Comparison of ENCODE assay signal across 8 cellular contexts in genomic region chrX:131068945-131069719, GRCh38. TPM values are rescaled to one million over a fixed set of nuclear protein-coding genes. Genes with fewer than 3 reads are reported as not detected.
DNase-seq lines count a peak whose midpoint lies in the region; ATAC-seq, FAIRE-seq and TF ChIP-seq lines count a peak whose summit lies in the region.

No MANE protein-coding gene starts in this region.

- peak; percentile 28 for DNase-seq in activated naive CD4-positive, alpha-beta T cell treated with anti-CD3 and anti-CD28 coated beads for 36 hours
- no peak for DNase-seq in activated naive CD4-positive, alpha-beta T cell treated with anti-CD3 and anti-CD28 coated beads, Interleukin-2, amount 10 ng/mL, durations not matched to agents 7 days and 5 days
- DNase-seq in GM12878 (ENCODE audit: low read depth, low spot score) (no peak), myocyte (ENCODE audit: low read depth) (peak; percentile 23), SW480 (ENCODE audit: low spot score) (no peak), T-helper 17 cell (no peak), SIG-M5 (lab: John Stamatoyannopoulos, UW) (no peak)

- CTCF ChIA-PET in activated naive CD4-positive, alpha-beta T cell treated with anti-CD3 and anti-CD28 coated beads for 36 hours (lab: Charles Lee), result interaction anchor here (0.6 to 1.3 kb wide), 4 partner anchors 18 to 328 kb away, joined by 3 to 4 read pairs (median 3); no protein-coding TSS in a partner anchor
- CTCF ChIA-PET in activated naive CD4-positive, alpha-beta T cell treated with anti-CD3 and anti-CD28 coated beads, Interleukin-2, amount 10 ng/mL, durations not matched to agents 7 days and 5 days (lab: Charles Lee), result interaction anchor here (0.8 kb wide), 1 partner anchor 608 kb away, joined by 3 read pairs; no protein-coding TSS in a partner anchor
- CTCF ChIA-PET in GM12878 (lab: Yijun Ruan, JAX), result interaction anchor here (1.0 kb wide), 1 partner anchor 9 kb away, joined by 4 read pairs; no protein-coding TSS in a partner anchor

- no peaks in the 10 kb centered on the region for H3K79me2 ChIP-seq in GM12878 (ENCODE audit: control insufficient read depth, insufficient read depth, low read length)

- peaks cover 2 to 3% of the 10 kb centered on the region in 2 experiments; a peak in 1 of 4 replicates for H3K27me3 ChIP-seq in GM12878 (replicated peaks in 1 of 2; ENCODE audit: control insufficient read depth in 2 of 2, insufficient read depth in 2 of 2, low read length in 1 of 2)

- 23% methylated on average over 26 of the region's 26 CpGs for WGBS in GM12878 (ENCODE audit: insufficient coverage, insufficient replicate concordance, low lambda C conversion rate, missing lambda C conversion rate)

- H3K9ac ChIP-seq in GM12878 (ENCODE audit: control insufficient read depth, insufficient read depth, low read length), result no peak overlapping the region

- H3K4me3 ChIP-seq in GM12878, result no peak overlapping the region

- TF ChIP-seq POLR2A in GM12878 (IDR thresholded peaks at IDR 0.05; ENCODE audit: low read depth, low read length), result no peak

- RAD21 ChIA-PET in GM12878 (lab: Charles Lee; ENCODE audit: unreplicated experiment), result no interaction called here

- no peak overlapping the region for H3K4me3 Mint-ChIP-seq in activated naive CD4-positive, alpha-beta T cell treated with anti-CD3 and anti-CD28 coated beads for 36 hours
- no peak overlapping the region for H3K4me3 Mint-ChIP-seq in activated naive CD4-positive, alpha-beta T cell treated with anti-CD3 and anti-CD28 coated beads, Interleukin-2, amount 10 ng/mL, durations not matched to agents 7 days and 5 days
- no peak overlapping the region for H3K4me3 Mint-ChIP-seq in T-helper 17 cell

- H4K20me1 ChIP-seq in GM12878 (ENCODE audit: control insufficient read depth, insufficient read depth), result no peaks in the 10 kb centered on the region

- no peak for FAIRE-seq in GM12878 (lab: Jason Lieb, UNC)

- no peak overlapping the region for H3K4me2 ChIP-seq in GM12878 (ENCODE audit: control insufficient read depth, insufficient read depth)

- no peak for TF ChIP-seq EP300 in GM12878 (IDR thresholded peaks at IDR 0.05; ENCODE audit: borderline replicate concordance in 1 of 2, control insufficient read depth in 1 of 2, low read depth in 2 of 2, low read length in 2 of 2)

- H3K4me1 Mint-ChIP-seq in activated naive CD4-positive, alpha-beta T cell treated with anti-CD3 and anti-CD28 coated beads for 36 hours (ENCODE audit: low read depth), result peaks cover 2% of the 10 kb centered on the region
- H3K4me1 Mint-ChIP-seq in activated naive CD4-positive, alpha-beta T cell treated with anti-CD3 and anti-CD28 coated beads, Interleukin-2, amount 10 ng/mL, durations not matched to agents 7 days and 5 days, result no peaks in the 10 kb centered on the region
- peaks cover 2% of the 10 kb centered on the region for H3K4me1 Mint-ChIP-seq in T-helper 17 cell

- H2AFZ ChIP-seq in GM12878 (ENCODE audit: control insufficient read depth, low read depth, low read length), result no peak overlapping the region

- in situ Hi-C loops in GM12878 (cut with MboI), result no loop called here

- no peaks in the 10 kb centered on the region for H3K9me3 Mint-ChIP-seq in activated naive CD4-positive, alpha-beta T cell treated with anti-CD3 and anti-CD28 coated beads for 36 hours
- H3K9me3 Mint-ChIP-seq in activated naive CD4-positive, alpha-beta T cell treated with anti-CD3 and anti-CD28 coated beads, Interleukin-2, amount 10 ng/mL, durations not matched to agents 7 days and 5 days, result no peaks in the 10 kb centered on the region

- no peaks in the 10 kb centered on the region for H3K4me1 ChIP-seq in GM12878 (ENCODE audit: control insufficient read depth, insufficient read depth, low read length)

- H3K36me3 ChIP-seq in GM12878 (ENCODE audit: control insufficient read depth in 2 of 2, insufficient read depth in 2 of 2, low read length in 1 of 2), result no peaks in the 10 kb centered on the region

- intact Hi-C loops in activated naive CD4-positive, alpha-beta T cell treated with anti-CD3 and anti-CD28 coated beads for 36 hours (cut with micrococcal nuclease), result loop anchor here (1.0 to 10.0 kb wide), 2 partner anchors 564 to 606 kb away; no protein-coding TSS in a partner anchor
- intact Hi-C loops in GM12878 (cut with micrococcal nuclease; ENCODE audit: unreplicated experiment), result no loop called here

- TF ChIP-seq CTCF in GM12878 (IDR thresholded peaks at IDR 0.05 in 2 of 3, conservative IDR thresholded peaks at IDR 0.05 in 1 of 3; ENCODE audit: control insufficient read depth in 2 of 3, extremely low read depth in 1 of 3, insufficient read depth in 1 of 3, low read depth in 3 of 3, low read length in 3 of 3), result peak in 2 of 3 experiments; percentile 13 to 18; a peak in 1 of 6 replicates

- ATAC-seq in HG03565 (IDR thresholded peaks at IDR 0.05; ENCODE audit: unreplicated experiment), result peak; percentile 56
- ATAC-seq in GM12878, result peak; percentile 49; the same call in 2 of the 3 replicates
- no peak for ATAC-seq in T-helper 17 cell

- POLR2A ChIA-PET in GM12878 (lab: Charles Lee), result no interaction called here

- no peak overlapping the region for H3K27ac ChIP-seq in GM12878 (ENCODE audit: control insufficient read depth, insufficient read depth)

- H3K36me3 Mint-ChIP-seq in activated naive CD4-positive, alpha-beta T cell treated with anti-CD3 and anti-CD28 coated beads for 36 hours (ENCODE audit: low read depth), result no peaks in the 10 kb centered on the region
- no peaks in the 10 kb centered on the region for H3K36me3 Mint-ChIP-seq in activated naive CD4-positive, alpha-beta T cell treated with anti-CD3 and anti-CD28 coated beads, Interleukin-2, amount 10 ng/mL, durations not matched to agents 7 days and 5 days
- H3K36me3 Mint-ChIP-seq in T-helper 17 cell (ENCODE audit: low read depth), result peaks cover 2% of the 10 kb centered on the region

- H3K9me3 ChIP-seq in GM12878 (replicated peaks; ENCODE audit: control insufficient read depth, insufficient read depth, low read length), result no peaks in the 10 kb centered on the region
- H3K9me3 ChIP-seq in T-helper 17 cell (ENCODE audit: control insufficient read depth, low read length, poor library complexity, severe bottlenecking), result no peaks in the 10 kb centered on the region

- TF ChIP-seq RAD21 in GM12878 (IDR thresholded peaks at IDR 0.05; ENCODE audit: insufficient read depth, low read depth, low read length), result no peak; the same call in 1 of the 2 replicates

- no peak overlapping the region for H3K27ac Mint-ChIP-seq in activated naive CD4-positive, alpha-beta T cell treated with anti-CD3 and anti-CD28 coated beads for 36 hours
- H3K27ac Mint-ChIP-seq in activated naive CD4-positive, alpha-beta T cell treated with anti-CD3 and anti-CD28 coated beads, Interleukin-2, amount 10 ng/mL, durations not matched to agents 7 days and 5 days, result no peak overlapping the region
- H3K27ac Mint-ChIP-seq in T-helper 17 cell, result no peak overlapping the region

- H3K27me3 Mint-ChIP-seq in activated naive CD4-positive, alpha-beta T cell treated with anti-CD3 and anti-CD28 coated beads for 36 hours (ENCODE audit: low read depth), result peaks cover 37% of the 10 kb centered on the region
- peaks cover 46% of the 10 kb centered on the region for H3K27me3 Mint-ChIP-seq in activated naive CD4-positive, alpha-beta T cell treated with anti-CD3 and anti-CD28 coated beads, Interleukin-2, amount 10 ng/mL, durations not matched to agents 7 days and 5 days
- peaks cover 33% of the 10 kb centered on the region for H3K27me3 Mint-ChIP-seq in T-helper 17 cell

- SMC1A ChIA-PET in GM12878 (lab: Charles Lee; ENCODE audit: uncharacterized antibody, unreplicated experiment), result interaction anchor here (0.7 to 0.8 kb wide), 2 partner anchors 16 to 91 kb away, joined by 3 read pairs; no protein-coding TSS in a partner anchor

- no TSS peak for BruUV-seq in GM12878 (replicated peaks; lab: Mats Ljungman, UMichigan)

TF ChIP-seq in GM12878, 131 proteins besides CTCF, POLR2A, EP300 and RAD21 (continues in another document):
- TF ChIP-seq IKZF1 (conservative IDR thresholded peaks at IDR 0.05), result no peak

RNA-seq across cellular contexts. Expression of gene ARHGAP36, which starts 11.0 kb away (rescaled TPM):
- total RNA-seq in activated naive CD4-positive, alpha-beta T cell treated with anti-CD3 and anti-CD28 coated beads for 36 hours, result not detected
- total RNA-seq in GM12878 (2013; cell fraction: nucleolus; rRNA removed), result not detected in 2 replicates
- not detected in 2 replicates for total RNA-seq in GM12878 (2014; rRNA removed)
- total RNA-seq in GM12878 (2014; rRNA removed; fragmentation: Illumina TruSeq; extraction: Trizol), result not detected in 2 replicates
- not detected in 2 replicates for total RNA-seq in GM12878 (2021)
- not detected for polyA plus RNA-seq in GM12878 (2011; ENCODE audit: low read depth)
- polyA plus RNA-seq in GM12878 (2011; rRNA removed), result not detected in 2 replicates
- polyA plus RNA-seq in GM12878 (2011; cell fraction: cytosol; rRNA removed), result not detected in 2 replicates
- not detected in 2 replicates for polyA plus RNA-seq in GM12878 (2011; cell fraction: nucleus; rRNA removed)
- not detected in 2 replicates for polyA plus RNA-seq in GM12878 (2012)
- polyA plus RNA-seq in GM12878 (2014; fragmentation: Illumina TruSeq; extraction: Trizol), result not detected in 2 replicates
- not detected for polyA plus RNA-seq in GM12878 (2014; fragmentation: Nextera tagmentation; extraction: Ambion mirVana)
- not detected in 2 replicates for polyA plus RNA-seq in GM12878 (2014; rRNA removed)
- not detected for polyA plus RNA-seq in GM12878 (2016; fragmentation: Nextera tagmentation; extraction: Ambion mirVana)
- not detected in 2 replicates for polyA minus RNA-seq in GM12878 (2011; rRNA and poly(A)+ RNA removed)
- polyA minus RNA-seq in GM12878 (2011; cell fraction: cytosol; rRNA and poly(A)+ RNA removed), result not detected in 2 replicates
- polyA minus RNA-seq in GM12878 (2011; cell fraction: nucleus; rRNA and poly(A)+ RNA removed), result not detected in 2 replicates
- not detected in 2 replicates for total RNA-seq in myocyte
- polyA plus RNA-seq in myocyte (2012), result not detected
- total RNA-seq in T-helper 17 cell, result not detected

Comparison
In these comparisons a context has a peak if more than half of its experiments do, and no peak if none do; other contexts are left out.
1. DNase-seq: peak in activated naive CD4-positive, alpha-beta T cell treated with anti-CD3 and anti-CD28 coated beads for 36 hours (single experiment) and myocyte (single experiment); none in activated naive CD4-positive, alpha-beta T cell treated with anti-CD3 and anti-CD28 coated beads, Interleukin-2, amount 10 ng/mL, durations not matched to agents 7 days and 5 days (single experiment), GM12878 (single experiment), SW480 (single experiment), T-helper 17 cell (0 of 3) and SIG-M5 (single experiment).